ENCODE assay signal across 1 cellular context in genomic region chr7:73342645-73343044, GRCh38.
TF ChIP-seq lines count a peak whose summit lies in the region.

No MANE protein-coding gene starts in this region.

TF ChIP-seq in GM23338, 12 proteins besides CTCF, POLR2A, EP300 and RAD21:
- TF ChIP-seq ZNF462 (CRISPR knock-in tag; IDR thresholded peaks at IDR 0.05): no peak
- TF ChIP-seq JUNB (IDR thresholded peaks at IDR 0.05; ENCODE audit: unreplicated experiment): no peak
- TF ChIP-seq EZH2phosphoT487 (IDR thresholded peaks at IDR 0.05; ENCODE audit: unreplicated experiment): no peak
- TF ChIP-seq CREB1 (CRISPR knock-in tag; IDR thresholded peaks at IDR 0.05; ENCODE audit: low read depth): no peak
- TF ChIP-seq ZNF114 (CRISPR knock-in tag; IDR thresholded peaks at IDR 0.05): no peak
- no peak for TF ChIP-seq POLR2AphosphoS5 (IDR thresholded peaks at IDR 0.05; ENCODE audit: low read depth)
- TF ChIP-seq EZH2 (IDR thresholded peaks at IDR 0.05; ENCODE audit: low read depth, unreplicated experiment): no peak
- TF ChIP-seq NANOG (IDR thresholded peaks at IDR 0.05; ENCODE audit: borderline replicate concordance): no peak
- no peak for TF ChIP-seq STAT1 (IDR thresholded peaks at IDR 0.05; ENCODE audit: unreplicated experiment)
- no peak for TF ChIP-seq REST (IDR thresholded peaks at IDR 0.05; ENCODE audit: unreplicated experiment)
